ENCODE assay signal across 1 cellular context in the genomic region with DNA sequence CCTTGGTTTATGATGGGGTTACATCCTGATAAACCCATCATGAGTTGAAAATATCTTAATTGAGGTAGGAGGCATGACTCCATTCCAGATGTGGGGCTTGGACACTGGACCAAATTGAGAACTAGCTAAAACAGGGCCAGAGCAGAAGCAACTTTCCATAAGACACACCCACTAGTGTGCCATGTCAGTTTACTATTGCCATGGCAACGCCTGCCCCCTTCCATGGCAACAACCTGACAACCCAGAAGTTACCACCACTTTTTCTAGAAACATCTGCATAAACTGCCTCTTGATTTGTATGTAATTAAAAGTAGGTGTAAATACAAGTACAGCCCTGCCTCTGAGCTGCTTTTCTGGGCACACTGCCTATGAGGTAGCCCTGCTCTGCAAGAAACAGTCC.
TF ChIP-seq lines count a peak whose summit lies in the region.

No MANE protein-coding gene starts in this region.

TF ChIP-seq in A549, 52 proteins besides CTCF, POLR2A, EP300 and RAD21 (continued from another document):
- TF ChIP-seq, protein P1, sequence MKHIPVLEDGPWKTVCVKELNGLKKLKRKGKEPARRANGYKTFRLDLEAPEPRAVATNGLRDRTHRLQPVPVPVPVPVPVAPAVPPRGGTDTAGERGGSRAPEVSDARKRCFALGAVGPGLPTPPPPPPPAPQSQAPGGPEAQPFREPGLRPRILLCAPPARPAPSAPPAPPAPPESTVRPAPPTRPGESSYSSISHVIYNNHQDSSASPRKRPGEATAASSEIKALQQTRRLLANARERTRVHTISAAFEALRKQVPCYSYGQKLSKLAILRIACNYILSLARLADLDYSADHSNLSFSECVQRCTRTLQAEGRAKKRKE (CRISPR knock-in tag; IDR thresholded peaks at IDR 0.05; ENCODE audit: low read depth), result no peak
- TF ChIP-seq, protein P2, sequence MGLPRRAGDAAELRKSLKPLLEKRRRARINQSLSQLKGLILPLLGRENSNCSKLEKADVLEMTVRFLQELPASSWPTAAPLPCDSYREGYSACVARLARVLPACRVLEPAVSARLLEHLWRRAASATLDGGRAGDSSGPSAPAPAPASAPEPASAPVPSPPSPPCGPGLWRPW (IDR thresholded peaks at IDR 0.05), result no peak
- TF ChIP-seq RARB (CRISPR knock-in tag; IDR thresholded peaks at IDR 0.05) (no peak), KDM1A (IDR thresholded peaks at IDR 0.05; ENCODE audit: low read depth) (no peak), KDM5A (IDR thresholded peaks at IDR 0.05) (no peak), CBX2 (IDR thresholded peaks at IDR 0.05; ENCODE audit: borderline replicate concordance, low read depth) (no peak), CHD2 (IDR thresholded peaks at IDR 0.05; ENCODE audit: low read length, partially characterized antibody) (no peak), HOXB5 (CRISPR knock-in tag; IDR thresholded peaks at IDR 0.05) (no peak), ZNF302 (CRISPR knock-in tag; IDR thresholded peaks at IDR 0.05) (no peak)
- TF ChIP-seq, protein P3, sequence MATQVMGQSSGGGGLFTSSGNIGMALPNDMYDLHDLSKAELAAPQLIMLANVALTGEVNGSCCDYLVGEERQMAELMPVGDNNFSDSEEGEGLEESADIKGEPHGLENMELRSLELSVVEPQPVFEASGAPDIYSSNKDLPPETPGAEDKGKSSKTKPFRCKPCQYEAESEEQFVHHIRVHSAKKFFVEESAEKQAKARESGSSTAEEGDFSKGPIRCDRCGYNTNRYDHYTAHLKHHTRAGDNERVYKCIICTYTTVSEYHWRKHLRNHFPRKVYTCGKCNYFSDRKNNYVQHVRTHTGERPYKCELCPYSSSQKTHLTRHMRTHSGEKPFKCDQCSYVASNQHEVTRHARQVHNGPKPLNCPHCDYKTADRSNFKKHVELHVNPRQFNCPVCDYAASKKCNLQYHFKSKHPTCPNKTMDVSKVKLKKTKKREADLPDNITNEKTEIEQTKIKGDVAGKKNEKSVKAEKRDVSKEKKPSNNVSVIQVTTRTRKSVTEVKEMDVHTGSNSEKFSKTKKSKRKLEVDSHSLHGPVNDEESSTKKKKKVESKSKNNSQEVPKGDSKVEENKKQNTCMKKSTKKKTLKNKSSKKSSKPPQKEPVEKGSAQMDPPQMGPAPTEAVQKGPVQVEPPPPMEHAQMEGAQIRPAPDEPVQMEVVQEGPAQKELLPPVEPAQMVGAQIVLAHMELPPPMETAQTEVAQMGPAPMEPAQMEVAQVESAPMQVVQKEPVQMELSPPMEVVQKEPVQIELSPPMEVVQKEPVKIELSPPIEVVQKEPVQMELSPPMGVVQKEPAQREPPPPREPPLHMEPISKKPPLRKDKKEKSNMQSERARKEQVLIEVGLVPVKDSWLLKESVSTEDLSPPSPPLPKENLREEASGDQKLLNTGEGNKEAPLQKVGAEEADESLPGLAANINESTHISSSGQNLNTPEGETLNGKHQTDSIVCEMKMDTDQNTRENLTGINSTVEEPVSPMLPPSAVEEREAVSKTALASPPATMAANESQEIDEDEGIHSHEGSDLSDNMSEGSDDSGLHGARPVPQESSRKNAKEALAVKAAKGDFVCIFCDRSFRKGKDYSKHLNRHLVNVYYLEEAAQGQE (IDR thresholded peaks at IDR 0.05), result no peak
TF ChIP-seq in A549: peak in this region for 0.
